In the genomic region with DNA sequence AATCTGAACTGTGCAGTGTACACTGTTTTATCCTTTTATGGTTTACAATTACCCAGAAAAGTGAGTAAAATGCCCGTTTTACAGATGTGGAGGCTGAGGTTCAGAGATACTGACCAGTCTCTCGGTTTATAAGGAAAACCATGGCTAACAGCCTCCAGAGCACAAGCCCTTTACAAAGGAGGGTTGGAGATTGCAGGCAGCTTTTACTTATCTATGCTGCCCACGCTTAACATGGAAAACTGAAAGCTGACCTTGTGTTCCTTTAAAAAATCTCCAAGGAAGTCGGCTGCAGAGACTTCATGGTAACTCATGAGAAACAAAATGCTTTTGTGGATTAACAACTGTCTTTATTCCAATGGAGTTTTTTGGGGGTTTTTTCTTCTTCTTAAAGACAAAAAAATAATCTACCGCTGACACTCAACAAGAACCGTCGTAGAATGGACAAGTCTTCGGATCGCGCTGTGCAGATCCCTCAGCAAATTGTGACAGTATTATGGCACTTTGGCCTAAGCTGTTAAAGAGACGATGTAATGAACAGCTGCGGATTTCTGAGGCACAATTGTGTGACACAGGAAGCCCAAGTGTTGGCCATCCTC, we compare ENCODE assay signal across 8 cellular contexts. TPM values are rescaled to one million over a fixed set of nuclear protein-coding genes. Genes with fewer than 3 reads are reported as not detected.
DNase-seq lines count a peak whose midpoint lies in the region; ATAC-seq and TF ChIP-seq lines count a peak whose summit lies in the region.

No MANE protein-coding gene starts in this region.

- H2AFZ ChIP-seq in Karpas-422 (ENCODE audit: low read length): peak overlapping the region; percentile 34; the same call in 1 of the 2 replicates

- peaks cover 15% of the 10 kb centered on the region; the same call in 1 of the 2 replicates for H3K36me3 ChIP-seq in Karpas-422 (ENCODE audit: insufficient read depth, low read length)
- peaks cover 7% of the 10 kb centered on the region for H3K36me3 ChIP-seq in muscle layer of colon (ENCODE audit: insufficient read depth, low read length)

- ATAC-seq in central memory CD8-positive, alpha-beta T cell (replicated peaks; ENCODE audit: extremely low read depth, poor library complexity, severe bottlenecking): peak; percentile 57
- ATAC-seq in GM18505 (IDR thresholded peaks at IDR 0.05; ENCODE audit: unreplicated experiment): no peak

- peaks cover 5% of the 10 kb centered on the region; the same call in 1 of the 2 replicates for H4K20me1 ChIP-seq in Karpas-422 (ENCODE audit: insufficient read depth, low read depth, low read length)

- H3K4me3 ChIP-seq in Karpas-422 (ENCODE audit: low read length): peak overlapping the region; percentile 88
- H3K4me3 ChIP-seq in muscle layer of colon (ENCODE audit: low read depth in 1 of 2, low read length in 2 of 2): peak overlapping the region; percentile 21 to 96

- no peaks in the 10 kb centered on the region for H3K27me3 Mint-ChIP-seq in central memory CD8-positive, alpha-beta T cell

- peak; percentile 43 for DNase-seq in DMS114 treated with DMSO at 0.1 percent for 48 hours (lab: John Stamatoyannopoulos, UW; ENCODE audit: unreplicated experiment)
- no peak for DNase-seq in Karpas-422
- no peak for DNase-seq in central memory CD8-positive, alpha-beta T cell (ENCODE audit: low spot score in 2 of 2)
- no peak for DNase-seq in middle frontal gyrus (ENCODE audit: extremely low spot score, low spot score)
- DNase-seq in dedifferentiated amniotic fluid mesenchymal stem cell (ENCODE audit: extremely low spot score): no peak
- DNase-seq in stimulated activated CD4-positive, alpha-beta T cell treated with anti-CD3 and anti-CD28 coated beads, Interleukin-4, amount 100 ng/mL, for 4 hours: no peak

- H3K4me2 ChIP-seq in Karpas-422 (ENCODE audit: low read depth, low read length, poor library complexity, severe bottlenecking): peak overlapping the region; percentile 75

- no peak for TF ChIP-seq POLR2A in GM18505 (IDR thresholded peaks at IDR 0.05; ENCODE audit: borderline replicate concordance, extremely low read depth, insufficient read depth, insufficient read length)

- peaks cover 11% of the 10 kb centered on the region for H3K36me3 Mint-ChIP-seq in central memory CD8-positive, alpha-beta T cell (ENCODE audit: insufficient read depth)

- peaks cover 28% of the 10 kb centered on the region for H3K79me2 ChIP-seq in Karpas-422 (ENCODE audit: low read length)

- H3K27me3 ChIP-seq in Karpas-422 (ENCODE audit: low read length): no peaks in the 10 kb centered on the region
- no peaks in the 10 kb centered on the region for H3K27me3 ChIP-seq in muscle layer of colon (ENCODE audit: control insufficient read depth in 1 of 2, insufficient read depth in 2 of 2, low read length in 2 of 2)

- H3K4me3 Mint-ChIP-seq in central memory CD8-positive, alpha-beta T cell: peak overlapping the region; percentile 99

- H3K9me3 ChIP-seq in Karpas-422 (ENCODE audit: low read length) (no peaks in the 10 kb centered on the region), muscle layer of colon (ENCODE audit: low read length) (no peaks in the 10 kb centered on the region)

- no peaks in the 10 kb centered on the region for H3K9me3 Mint-ChIP-seq in central memory CD8-positive, alpha-beta T cell

- H3K4me1 Mint-ChIP-seq in central memory CD8-positive, alpha-beta T cell: peaks cover 40% of the 10 kb centered on the region

- H3K9ac ChIP-seq in Karpas-422 (ENCODE audit: low read length) (peak overlapping the region; percentile 71), muscle layer of colon (ENCODE audit: low read length) (peak overlapping the region; percentile 51)

- peak overlapping the region; percentile 94 for H3K27ac Mint-ChIP-seq in central memory CD8-positive, alpha-beta T cell (ENCODE audit: low read depth)

- H3K27ac ChIP-seq in Karpas-422 (ENCODE audit: low read length) (0 out of 2 replicates have a peak overlapping the region, but pooled peaks have one; percentile 3), muscle layer of colon (ENCODE audit: low read depth, low read length) (peak overlapping the region; percentile 87)

- peaks cover 48% of the 10 kb centered on the region for H3K4me1 ChIP-seq in Karpas-422 (ENCODE audit: low read length)
- H3K4me1 ChIP-seq in muscle layer of colon (ENCODE audit: insufficient read depth, low read length): peaks cover 20% of the 10 kb centered on the region

- H3K9me2 ChIP-seq in Karpas-422 (replicated peaks; ENCODE audit: insufficient read depth, low read length): no peaks in the 10 kb centered on the region

RNA-seq across cellular contexts. Expression of a gene that starts 0.7 kb away (rescaled TPM):
- total RNA-seq in Karpas-422 (2014; rRNA removed; shearing (Covaris generic); ENCODE audit: low replicate concordance): 27.5 and 52.4 TPM in 2 replicates

RNA-seq across cellular contexts. Expression of a gene that starts 57.2 kb away (rescaled TPM):
- not detected in 2 replicates for total RNA-seq in Karpas-422 (2014; rRNA removed; shearing (Covaris generic); ENCODE audit: low replicate concordance)
